ENCODE assay signal across 8 cellular contexts in the genomic region with DNA sequence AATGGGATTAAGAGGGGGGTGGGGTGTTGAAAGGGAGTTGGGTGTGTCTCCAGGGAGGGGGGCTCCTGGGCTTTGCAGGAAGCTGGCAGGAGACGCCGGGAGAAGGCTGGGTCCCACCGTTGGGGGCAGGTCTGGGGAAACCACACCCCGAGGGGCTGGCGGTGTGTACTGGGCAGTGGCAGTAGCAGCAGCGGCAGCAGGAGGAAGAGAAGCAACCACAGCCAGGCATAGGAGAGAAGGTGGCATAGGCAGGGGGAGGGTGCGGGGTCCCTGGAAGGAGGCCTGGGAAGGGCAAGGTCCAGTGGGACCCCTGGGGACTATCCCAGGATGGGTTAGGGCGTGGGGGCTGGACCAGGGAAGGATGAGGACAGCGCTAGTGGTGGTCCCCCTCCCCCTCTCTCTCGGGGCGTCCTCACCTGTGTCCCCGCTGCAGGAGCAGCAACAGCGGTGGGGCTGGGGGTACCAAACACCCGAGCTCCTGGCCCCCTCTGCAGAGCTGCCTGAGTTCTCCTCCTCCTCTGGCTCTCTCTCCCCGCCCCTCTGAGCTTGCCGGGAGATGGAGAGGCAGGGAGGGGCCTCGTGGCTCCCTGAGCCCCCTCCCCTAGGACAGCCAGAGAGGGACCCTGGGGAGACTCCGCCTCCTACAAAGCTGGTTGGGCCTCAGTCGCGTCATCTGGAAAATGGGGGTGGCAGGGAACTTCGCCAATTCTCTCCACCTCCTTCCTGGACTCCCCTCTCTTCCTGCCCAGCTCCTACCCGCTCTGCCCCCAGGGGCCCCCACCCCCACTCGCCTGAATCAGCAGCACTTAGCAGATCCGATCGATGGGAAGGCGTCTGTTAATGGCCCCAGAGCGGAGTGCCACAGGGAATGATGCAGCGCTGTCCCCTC. TPM values are rescaled to one million over a fixed set of nuclear protein-coding genes. Genes with fewer than 3 reads are reported as not detected.
A peak's percentile ranks its signal among the peaks of the same experiment; 100 is the strongest.
DNase-seq lines count a peak whose midpoint lies in the region; ATAC-seq, FAIRE-seq and TF ChIP-seq lines count a peak whose summit lies in the region.

KCND1 (minus strand) TSS at position 520 of the 889 bp plus-strand sequence. CDS start 1,573 bp downstream, outside the sequence.

- TF ChIP-seq EP300 in HepG2 (IDR thresholded peaks at IDR 0.05; ENCODE audit: low read depth in 2 of 2, low read length in 2 of 2) (no peak), HepG2 (CRISPR knock-in tag; IDR thresholded peaks at IDR 0.05; ENCODE audit: borderline replicate concordance) (no peak), suprapubic skin (IDR thresholded peaks at IDR 0.05) (no peak)

- no peak for TF ChIP-seq CTCF in HepG2 (CRISPR knock-in tag; IDR thresholded peaks at IDR 0.05)
- no peak for TF ChIP-seq CTCF in suprapubic skin (IDR thresholded peaks at IDR 0.05)
- TF ChIP-seq CTCF in lower leg skin (IDR thresholded peaks at IDR 0.05): no peak

- in situ Hi-C loops in HepG2 (cut with HindIII; ENCODE audit: extremely low pct_ligation_motif_present, low pct_unique_long_range_greater_than_20kb): no loop called here

- peak; percentile 47 for ATAC-seq in HepG2

- H3K27me3 ChIP-seq in HepG2 (ENCODE audit: control insufficient read depth in 1 of 2, insufficient read depth in 2 of 2, low read length in 2 of 2): no peaks in the 10 kb centered on the region
- no peaks in the 10 kb centered on the region for H3K27me3 ChIP-seq in suprapubic skin

- DNase-seq in Daoy (ENCODE audit: low read depth): peak; percentile 74
- peak; percentile 47 for DNase-seq in NCI-H2107 (lab: John Stamatoyannopoulos, UW)
- DNase-seq in HepG2 (ENCODE audit: low spot score): no peak
- peak in 1 of 2 donors; percentile 72 for DNase-seq in suprapubic skin (ENCODE audit: low spot score in 2 of 2)
- no peak for DNase-seq in H54 (ENCODE audit: insufficient read length, low spot score)
- no peak for DNase-seq in H4 (ENCODE audit: low spot score)
- DNase-seq in lower leg skin (ENCODE audit: low spot score in 2 of 2): no peak

- H3K36me3 Mint-ChIP-seq in dendritic cell treated with granulocyte-macrophage colony-stimulating factor and Interleukin-4, amounts not matched to agents 40 ng/mL and 50 ng/mL, for 4 days (ENCODE audit: low read depth): peaks cover 39% of the 10 kb centered on the region

- H3K36me3 ChIP-seq in HepG2 (replicated peaks in 1 of 2; ENCODE audit: control insufficient read depth in 1 of 2, insufficient read depth in 2 of 2, low read length in 2 of 2) (peaks cover 0 to 1% of the 10 kb centered on the region in 2 experiments; a peak in 1 of 5 replicates), suprapubic skin (peaks cover 22% of the 10 kb centered on the region)

- no peaks in the 10 kb centered on the region for H4K20me1 ChIP-seq in HepG2 (ENCODE audit: insufficient read depth, low read length)

- peak within 1 kb of the TSS; percentile 47 for H3K4me2 ChIP-seq in HepG2 (ENCODE audit: low read depth, low read length)

- peak within 1 kb of the TSS in 1 of 3 experiments; percentile 40; a peak in 1 of 6 replicates for H3K4me3 ChIP-seq in HepG2 (replicated peaks in 1 of 3; ENCODE audit: insufficient read depth in 1 of 3, low read depth in 2 of 3, low read length in 3 of 3)
- H3K4me3 ChIP-seq in suprapubic skin: peak within 1 kb of the TSS; percentile 34
- H3K4me3 ChIP-seq in lower leg skin (ENCODE audit: low read depth, poor library complexity, severe bottlenecking): no peak within 1 kb of the TSS

- H3K9me3 ChIP-seq in HepG2 (ENCODE audit: low read length) (no peaks in the 10 kb centered on the region), suprapubic skin (no peaks in the 10 kb centered on the region)

- H3K79me2 ChIP-seq in HepG2 (ENCODE audit: insufficient read depth, low read length): no peaks in the 10 kb centered on the region

- peaks cover 25% of the 10 kb centered on the region for H3K4me1 Mint-ChIP-seq in dendritic cell treated with granulocyte-macrophage colony-stimulating factor and Interleukin-4, amounts not matched to agents 40 ng/mL and 50 ng/mL, for 4 days (ENCODE audit: low read depth)

- WGBS in HepG2 (ENCODE audit: low lambda C conversion rate): 0% methylated on average over 3 of the region's 28 CpGs
- WGBS in suprapubic skin: 22% methylated on average over 25 of the region's 28 CpGs
- WGBS in lower leg skin, 2 donors: 2 to 32% methylated on average over 11 to 28 of the region's 28 CpGs

- TF ChIP-seq RAD21 in HepG2 (CRISPR knock-in tag; IDR thresholded peaks at IDR 0.05): no peak

- no TSS peak for BruUV-seq in HepG2 (replicated peaks; lab: Mats Ljungman, UMichigan)

- H3K4me3 Mint-ChIP-seq in dendritic cell treated with granulocyte-macrophage colony-stimulating factor and Interleukin-4, amounts not matched to agents 40 ng/mL and 50 ng/mL, for 4 days: peak within 1 kb of the TSS; percentile 27

- CTCF ChIA-PET in HepG2 (lab: Yijun Ruan, JAX; ENCODE audit: low intra/inter-chr PET ratio, low total read pairs): no interaction called here

- TF ChIP-seq POLR2A in HepG2 (IDR thresholded peaks at IDR 0.05; ENCODE audit: insufficient read depth in 1 of 2, low read depth in 2 of 2, low read length in 2 of 2) (no peak), suprapubic skin (IDR thresholded peaks at IDR 0.05) (no peak), H54 (IDR thresholded peaks at IDR 0.05; ENCODE audit: low read depth, low read length) (no peak), lower leg skin (IDR thresholded peaks at IDR 0.05) (no peak)

- H3K9me3 Mint-ChIP-seq in dendritic cell treated with granulocyte-macrophage colony-stimulating factor and Interleukin-4, amounts not matched to agents 40 ng/mL and 50 ng/mL, for 4 days: no peaks in the 10 kb centered on the region

- H3K27me3 Mint-ChIP-seq in dendritic cell treated with granulocyte-macrophage colony-stimulating factor and Interleukin-4, amounts not matched to agents 40 ng/mL and 50 ng/mL, for 4 days: peaks cover 13% of the 10 kb centered on the region

- H3K27ac Mint-ChIP-seq in dendritic cell treated with granulocyte-macrophage colony-stimulating factor and Interleukin-4, amounts not matched to agents 40 ng/mL and 50 ng/mL, for 4 days: peak within 1 kb of the TSS; percentile 21

- no peak within 1 kb of the TSS for H3K9ac ChIP-seq in HepG2 (ENCODE audit: insufficient read depth, low read depth, low read length)

- intact Hi-C loops in dendritic cell treated with granulocyte-macrophage colony-stimulating factor and Interleukin-4, amounts not matched to agents 40 ng/mL and 50 ng/mL, for 4 days (cut with micrococcal nuclease): no loop called here
- intact Hi-C loops in HepG2 (cut with micrococcal nuclease; ENCODE audit: unreplicated experiment): no loop called here
- intact Hi-C loops in lower leg skin (cut with DNase I; ENCODE audit: low total_unique reads): no loop called here

- FAIRE-seq in HepG2 (lab: Jason Lieb, UNC) (no peak), H54 (lab: Jason Lieb, UNC) (no peak)

- H2AFZ ChIP-seq in HepG2 (ENCODE audit: low read length): no peak within 1 kb of the TSS

- H3K27ac ChIP-seq in HepG2 (ENCODE audit: extremely low read length, insufficient read depth, low read length) (no peak within 1 kb of the TSS), suprapubic skin (no peak within 1 kb of the TSS)

- POLR2A ChIA-PET in HepG2 (lab: Yijun Ruan, JAX): no interaction called here

- H3K4me1 ChIP-seq in HepG2 (ENCODE audit: insufficient read depth, low read length): peaks cover 11% of the 10 kb centered on the region
- H3K4me1 ChIP-seq in suprapubic skin: peaks cover 15% of the 10 kb centered on the region

TF ChIP-seq in HepG2, 621 proteins besides CTCF, POLR2A, EP300 and RAD21:
- TF ChIP-seq NAIF1 (CRISPR knock-in tag; IDR thresholded peaks at IDR 0.05; ENCODE audit: borderline replicate concordance) (no peak), AGO2 (optimal IDR thresholded peaks at IDR 0.05; ENCODE audit: low read depth, low read length) (peak; percentile 33), ZNF629 (CRISPR knock-in tag; conservative IDR thresholded peaks at IDR 0.05) (peak; percentile 71)

RNA-seq across cellular contexts. Expression of gene KCND1, which starts in this region (rescaled TPM):
- total RNA-seq in Daoy (2014; rRNA removed; shearing (Covaris generic)): 0.18 and 0.46 TPM in 2 replicates
- 0.07 TPM in 1 of 2 replicates, not detected in the other for total RNA-seq in HepG2 (2016; rRNA removed; fragmentation: Illumina TruSeq; extraction: Trizol)
- not detected in 2 replicates for total RNA-seq in HepG2 (2016; cell fraction: cytosol; rRNA removed; fragmentation: Illumina TruSeq; extraction: Trizol; ENCODE audit: low read depth)
- 0.04 TPM in 1 of 2 replicates, not detected in the other for total RNA-seq in HepG2 (2016; cell fraction: insoluble cytoplasmic fraction; rRNA removed; fragmentation: Illumina TruSeq; extraction: Trizol)
- total RNA-seq in HepG2 (2016; cell fraction: membrane; rRNA removed; fragmentation: Illumina TruSeq; extraction: Trizol): not detected in 2 replicates
- 0.09 TPM in 1 of 2 replicates, not detected in the other for total RNA-seq in HepG2 (2016; cell fraction: nucleus; rRNA removed; fragmentation: Illumina TruSeq; extraction: Trizol)
- polyA plus RNA-seq in HepG2 (2011; rRNA removed): 0.30 and 1.1 TPM in 2 replicates
- 0.08 and 0.10 TPM in 2 replicates for polyA plus RNA-seq in HepG2 (2011; cell fraction: cytosol; rRNA removed)
- polyA plus RNA-seq in HepG2 (2011; cell fraction: nucleus; rRNA removed): 4.7 and 7.7 TPM in 2 replicates
- 0.68 and 1.8 TPM in 2 replicates for polyA plus RNA-seq in HepG2 (2012)
- 0.02 TPM in 1 of 2 replicates, not detected in the other for polyA plus RNA-seq in HepG2 (2016; cell fraction: cytosol; fragmentation: Illumina TruSeq; extraction: Trizol; ENCODE audit: low read depth)
- polyA plus RNA-seq in HepG2 (2016; cell fraction: insoluble cytoplasmic fraction; fragmentation: Illumina TruSeq; extraction: Trizol; ENCODE audit: low read depth): 0.04 TPM in 1 of 2 replicates, not detected in the other
- not detected in 2 replicates for polyA plus RNA-seq in HepG2 (2016; cell fraction: membrane; fragmentation: Illumina TruSeq; extraction: Trizol; ENCODE audit: low read depth)
- 0.56 and 0.63 TPM in 2 replicates for polyA plus RNA-seq in HepG2 (2016; cell fraction: nucleus; fragmentation: Illumina TruSeq; extraction: Trizol; ENCODE audit: insufficient read depth, low read depth)
- polyA minus RNA-seq in HepG2 (2011; rRNA and poly(A)+ RNA removed; ENCODE audit: low replicate concordance): 0.40 and 0.68 TPM in 2 replicates
- not detected in 2 replicates for polyA minus RNA-seq in HepG2 (2011; cell fraction: cytosol; rRNA and poly(A)+ RNA removed)
- 0.52 and 0.87 TPM in 2 replicates for polyA minus RNA-seq in HepG2 (2011; cell fraction: nucleus; rRNA and poly(A)+ RNA removed)
- total RNA-seq in suprapubic skin: 1 to 10 TPM in 3 of 4 donors, under 1 TPM in 1; 0.55 to 2.8 (median 1.3) TPM
- total RNA-seq in H4 (2014; rRNA removed; shearing (Covaris generic)): 0.12 TPM in 1 of 2 replicates, not detected in the other
- under 1 TPM; 0.08 to 0.72 (median 0.33) TPM for total RNA-seq in lower leg skin

Comparison
In these comparisons a context has a peak if more than half of its experiments do, and no peak if none do; other contexts are left out.
1. Peak in DNase-seq in Daoy; RNA of the gene not detected or under 1 TPM.